Comparison of ENCODE assay signal across 10 cellular contexts in genomic region chr7:158710651-158711102, GRCh38. TPM values are rescaled to one million over a fixed set of nuclear protein-coding genes. Genes with fewer than 3 reads are reported as not detected.
DNase-seq lines count a peak whose midpoint lies in the region; ATAC-seq and TF ChIP-seq lines count a peak whose summit lies in the region.
"Had no signal": no experiment of that assay in that cellular context is flagged by ENCODE, and none has a peak within 500 bp of the region (broad histone marks: within the 10 kb centered on the region; RNA-seq: fewer than 3 reads in every experiment).

No MANE protein-coding gene starts in this region.

- POLR2A ChIA-PET in PC-9 (lab: Charles Lee; ENCODE audit: unreplicated experiment), result no interaction called here

- H3F3A ChIP-seq in PC-9 (ENCODE audit: insufficient read depth, low read depth), result peaks cover 22% of the 10 kb centered on the region

- no TSS peak for BruUV-seq in PC-9 (replicated peaks; lab: Mats Ljungman, UMichigan)

- intact Hi-C loops in PC-9 (cut with micrococcal nuclease; ENCODE audit: unreplicated experiment), result no loop called here

- no peaks in the 10 kb centered on the region for H4K20me1 ChIP-seq in PC-9 (ENCODE audit: insufficient read depth)

- no peaks in the 10 kb centered on the region for H3K36me3 ChIP-seq in PC-9 (ENCODE audit: low read depth)
- no peaks in the 10 kb centered on the region for H3K36me3 ChIP-seq in suprapubic skin

- TF ChIP-seq CTCF in AG10803 (conservative IDR thresholded peaks at IDR 0.05; ENCODE audit: low read length) (no peak), PC-9 (conservative IDR thresholded peaks at IDR 0.05) (no peak), fibroblast of mammary gland (conservative IDR thresholded peaks at IDR 0.05; ENCODE audit: control insufficient read depth, insufficient read depth, low read depth, low read length) (no peak), suprapubic skin (IDR thresholded peaks at IDR 0.05) (no peak)

- peak; percentile 67 for ATAC-seq in GM18868 (IDR thresholded peaks at IDR 0.05; ENCODE audit: unreplicated experiment)
- ATAC-seq: naive thymus-derived CD8-positive, alpha-beta T cell had no signal

- DNase-seq in AG10803 (ENCODE audit: low read depth) (peak; percentile 78), PC-9 (peak; percentile 39 to 87), fibroblast of mammary gland (ENCODE audit: low read depth) (peak; percentile 82), hippocampal formation (lab: John Stamatoyannopoulos, UW) (no peak), NCI-H1930 (lab: John Stamatoyannopoulos, UW) (no peak), suprapubic skin (ENCODE audit: low spot score in 2 of 2) (no peak), epidermal melanocyte (ENCODE audit: insufficient read length, low spot score) (no peak)
- DNase-seq: naive thymus-derived CD8-positive, alpha-beta T cell; NCI-H2107 had no signal

- CTCF ChIA-PET in PC-9 (lab: Charles Lee), result interaction anchor here (0.7 kb wide), 1 partner anchor 121 kb away, joined by 3 read pairs; no protein-coding TSS in a partner anchor

- H3K9me2 ChIP-seq in PC-9 (ENCODE audit: insufficient read depth), result no peaks in the 10 kb centered on the region

- H3K4me2 ChIP-seq in PC-9, result peak overlapping the region; percentile 48

- 0 out of 2 replicates have a peak, but pooled peaks cover 9% of the 10 kb centered on the region for H3K79me2 ChIP-seq in PC-9 (ENCODE audit: low read depth)

- peak overlapping the region; percentile 62 for H2AFZ ChIP-seq in PC-9

- H3K4me1 ChIP-seq in PC-9 (replicated peaks; ENCODE audit: insufficient read depth) (peaks cover 29% of the 10 kb centered on the region), suprapubic skin (peaks cover under 1% of the 10 kb centered on the region)

- H3K4me3 ChIP-seq in AG10803 (ENCODE audit: low read length) (no peak overlapping the region), PC-9 (no peak overlapping the region; the same call in 1 of the 2 replicates), fibroblast of mammary gland (ENCODE audit: control insufficient read depth, low read depth, low read length) (no peak overlapping the region), suprapubic skin (no peak overlapping the region)

- WGBS in suprapubic skin, result 84% methylated on average over 7 of the region's 7 CpGs

- no peaks in the 10 kb centered on the region for H3K9me3 ChIP-seq in PC-9 (ENCODE audit: insufficient read depth, low read depth)
- no peaks in the 10 kb centered on the region for H3K9me3 ChIP-seq in suprapubic skin

- H3K27me3 ChIP-seq in PC-9 (ENCODE audit: insufficient read depth, low read depth), result no peaks in the 10 kb centered on the region
- no peaks in the 10 kb centered on the region for H3K27me3 ChIP-seq in suprapubic skin

- no peak for TF ChIP-seq POLR2A in suprapubic skin (IDR thresholded peaks at IDR 0.05)

- H3K27ac ChIP-seq in PC-9 (peak overlapping the region; percentile 67), suprapubic skin (no peak overlapping the region)

- TF ChIP-seq EP300 in suprapubic skin (IDR thresholded peaks at IDR 0.05), result no peak

RNA-seq across cellular contexts. Expression of gene NCAPG2, which starts 6.1 kb away (rescaled TPM):
- total RNA-seq in PC-9 (2021) (99.5 and 124 TPM in 2 replicates), suprapubic skin (10 to 100 TPM in 1 of 4 donors, 1 to 10 TPM in 3; 5.6 to 11.4 (median 7.2) TPM)

Comparison
In these comparisons a context has a peak if more than half of its experiments do, and no peak if none do; other contexts are left out.
1. DNase-seq: peak in AG10803 (single experiment), PC-9 (2 of 2) and fibroblast of mammary gland (single experiment); none in hippocampal formation (0 of 2), NCI-H1930 (0 of 2), suprapubic skin (0 of 2) and epidermal melanocyte (single experiment).